Comparison of ENCODE assay signal across 1 cellular context in genomic region chr2:61764035-61764800, GRCh38.
TF ChIP-seq lines count a peak whose summit lies in the region.

No MANE protein-coding gene starts in this region.

TF ChIP-seq in HepG2, 621 proteins besides CTCF, POLR2A, EP300 and RAD21 (continued from another document and continues in another):
- TF ChIP-seq MNT (IDR thresholded peaks at IDR 0.05) (peak; percentile 11; the same call in 1 of the 2 replicates), CCDC6 (CRISPR knock-in tag; IDR thresholded peaks at IDR 0.05) (peak; percentile 83; the same call in 1 of the 2 replicates), ZNF670 (CRISPR knock-in tag; IDR thresholded peaks at IDR 0.05; ENCODE audit: borderline replicate concordance) (0 out of 2 replicates have a peak, but pooled peaks have one; percentile 87), ZNF687 (CRISPR knock-in tag; IDR thresholded peaks at IDR 0.05) (peak; percentile 96), LCORL (IDR thresholded peaks at IDR 0.05) (no peak), LCORL (CRISPR knock-in tag; IDR thresholded peaks at IDR 0.05) (no peak), ZNF333 (CRISPR knock-in tag; IDR thresholded peaks at IDR 0.05; ENCODE audit: borderline replicate concordance) (no peak), ELF3 (CRISPR knock-in tag; IDR thresholded peaks at IDR 0.05) (peak; percentile 7; the same call in 1 of the 2 replicates), NCOA1 (CRISPR knock-in tag; IDR thresholded peaks at IDR 0.05) (0 out of 2 replicates have a peak, but pooled peaks have one; percentile 42), ZNF484 (CRISPR knock-in tag; IDR thresholded peaks at IDR 0.05; ENCODE audit: borderline replicate concordance, low read depth) (no peak), SNAPC2 (CRISPR knock-in tag; IDR thresholded peaks at IDR 0.05) (peak; percentile 80; the same call in 1 of the 2 replicates), RNF2 (conservative IDR thresholded peaks at IDR 0.05; ENCODE audit: low read depth) (peak; percentile 88), UBTF (CRISPR knock-in tag; IDR thresholded peaks at IDR 0.05) (peak; percentile 33; the same call in 1 of the 2 replicates), ZNF468 (CRISPR knock-in tag; IDR thresholded peaks at IDR 0.05) (no peak), ZNF777 (CRISPR knock-in tag; IDR thresholded peaks at IDR 0.05) (0 out of 2 replicates have a peak, but pooled peaks have one; percentile 28), ZNF251 (CRISPR knock-in tag; IDR thresholded peaks at IDR 0.05) (peak; percentile 56; the same call in 1 of the 2 replicates), ZBTB42 (CRISPR knock-in tag; IDR thresholded peaks at IDR 0.05) (no peak), XBP1 (CRISPR knock-in tag; IDR thresholded peaks at IDR 0.05) (no peak), PHF5A (CRISPR knock-in tag; IDR thresholded peaks at IDR 0.05; ENCODE audit: low read depth, unreplicated experiment) (no peak), SP5 (CRISPR knock-in tag; IDR thresholded peaks at IDR 0.05; ENCODE audit: borderline replicate concordance, low read depth) (peak; percentile 61; the same call in 1 of the 2 replicates), NFATC3 (CRISPR knock-in tag; IDR thresholded peaks at IDR 0.05) (no peak), ZC3H4 (CRISPR knock-in tag; IDR thresholded peaks at IDR 0.05; ENCODE audit: borderline replicate concordance) (no peak), ZNF383 (CRISPR knock-in tag; IDR thresholded peaks at IDR 0.05; ENCODE audit: borderline replicate concordance) (no peak), GMEB2 (CRISPR knock-in tag; IDR thresholded peaks at IDR 0.05; ENCODE audit: low read depth) (no peak), TCF7L2 (IDR thresholded peaks at IDR 0.05; ENCODE audit: low read depth, low read length) (no peak), SMAD1 (CRISPR knock-in tag; IDR thresholded peaks at IDR 0.05; ENCODE audit: borderline replicate concordance, low read depth) (0 out of 2 replicates have a peak, but pooled peaks have one; percentile 74), SPEN (CRISPR knock-in tag; IDR thresholded peaks at IDR 0.05; ENCODE audit: low read depth) (no peak), HNRNPUL1 (IDR thresholded peaks at IDR 0.05; ENCODE audit: low read depth, low read length) (no peak), ATF7-NPFF (CRISPR knock-in tag; IDR thresholded peaks at IDR 0.05; ENCODE audit: low read depth) (peak; percentile 93), KLF12 (CRISPR knock-in tag; IDR thresholded peaks at IDR 0.05; ENCODE audit: borderline replicate concordance) (no peak), SAFB2 (CRISPR knock-in tag; IDR thresholded peaks at IDR 0.05; ENCODE audit: borderline replicate concordance, low read depth) (no peak), NONO (IDR thresholded peaks at IDR 0.05) (no peak), NONO (CRISPR knock-in tag; conservative IDR thresholded peaks at IDR 0.05) (no peak), SMARCC2 (IDR thresholded peaks at IDR 0.05) (no peak), NFKB2 (CRISPR knock-in tag; IDR thresholded peaks at IDR 0.05; ENCODE audit: borderline replicate concordance) (peak; percentile 88), RFX1 (IDR thresholded peaks at IDR 0.05) (peak; percentile 58; the same call in 1 of the 2 replicates), ZSCAN29 (CRISPR knock-in tag; conservative IDR thresholded peaks at IDR 0.05) (no peak), NFE2L2 (IDR thresholded peaks at IDR 0.05; ENCODE audit: low read length) (no peak), NRL (CRISPR knock-in tag; IDR thresholded peaks at IDR 0.05; ENCODE audit: borderline replicate concordance) (peak; percentile 70)
- TF ChIP-seq, protein P1, sequence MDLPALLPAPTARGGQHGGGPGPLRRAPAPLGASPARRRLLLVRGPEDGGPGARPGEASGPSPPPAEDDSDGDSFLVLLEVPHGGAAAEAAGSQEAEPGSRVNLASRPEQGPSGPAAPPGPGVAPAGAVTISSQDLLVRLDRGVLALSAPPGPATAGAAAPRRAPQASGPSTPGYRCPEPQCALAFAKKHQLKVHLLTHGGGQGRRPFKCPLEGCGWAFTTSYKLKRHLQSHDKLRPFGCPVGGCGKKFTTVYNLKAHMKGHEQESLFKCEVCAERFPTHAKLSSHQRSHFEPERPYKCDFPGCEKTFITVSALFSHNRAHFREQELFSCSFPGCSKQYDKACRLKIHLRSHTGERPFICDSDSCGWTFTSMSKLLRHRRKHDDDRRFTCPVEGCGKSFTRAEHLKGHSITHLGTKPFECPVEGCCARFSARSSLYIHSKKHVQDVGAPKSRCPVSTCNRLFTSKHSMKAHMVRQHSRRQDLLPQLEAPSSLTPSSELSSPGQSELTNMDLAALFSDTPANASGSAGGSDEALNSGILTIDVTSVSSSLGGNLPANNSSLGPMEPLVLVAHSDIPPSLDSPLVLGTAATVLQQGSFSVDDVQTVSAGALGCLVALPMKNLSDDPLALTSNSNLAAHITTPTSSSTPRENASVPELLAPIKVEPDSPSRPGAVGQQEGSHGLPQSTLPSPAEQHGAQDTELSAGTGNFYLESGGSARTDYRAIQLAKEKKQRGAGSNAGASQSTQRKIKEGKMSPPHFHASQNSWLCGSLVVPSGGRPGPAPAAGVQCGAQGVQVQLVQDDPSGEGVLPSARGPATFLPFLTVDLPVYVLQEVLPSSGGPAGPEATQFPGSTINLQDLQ (CRISPR knock-in tag; IDR thresholded peaks at IDR 0.05), result 0 out of 2 replicates have a peak, but pooled peaks have one; percentile 7
- TF ChIP-seq, protein P2, sequence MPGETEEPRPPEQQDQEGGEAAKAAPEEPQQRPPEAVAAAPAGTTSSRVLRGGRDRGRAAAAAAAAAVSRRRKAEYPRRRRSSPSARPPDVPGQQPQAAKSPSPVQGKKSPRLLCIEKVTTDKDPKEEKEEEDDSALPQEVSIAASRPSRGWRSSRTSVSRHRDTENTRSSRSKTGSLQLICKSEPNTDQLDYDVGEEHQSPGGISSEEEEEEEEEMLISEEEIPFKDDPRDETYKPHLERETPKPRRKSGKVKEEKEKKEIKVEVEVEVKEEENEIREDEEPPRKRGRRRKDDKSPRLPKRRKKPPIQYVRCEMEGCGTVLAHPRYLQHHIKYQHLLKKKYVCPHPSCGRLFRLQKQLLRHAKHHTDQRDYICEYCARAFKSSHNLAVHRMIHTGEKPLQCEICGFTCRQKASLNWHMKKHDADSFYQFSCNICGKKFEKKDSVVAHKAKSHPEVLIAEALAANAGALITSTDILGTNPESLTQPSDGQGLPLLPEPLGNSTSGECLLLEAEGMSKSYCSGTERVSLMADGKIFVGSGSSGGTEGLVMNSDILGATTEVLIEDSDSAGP (CRISPR knock-in tag; IDR thresholded peaks at IDR 0.05; ENCODE audit: borderline replicate concordance), result peak; percentile 92; the same call in 1 of the 2 replicates
- TF ChIP-seq, protein P3, sequence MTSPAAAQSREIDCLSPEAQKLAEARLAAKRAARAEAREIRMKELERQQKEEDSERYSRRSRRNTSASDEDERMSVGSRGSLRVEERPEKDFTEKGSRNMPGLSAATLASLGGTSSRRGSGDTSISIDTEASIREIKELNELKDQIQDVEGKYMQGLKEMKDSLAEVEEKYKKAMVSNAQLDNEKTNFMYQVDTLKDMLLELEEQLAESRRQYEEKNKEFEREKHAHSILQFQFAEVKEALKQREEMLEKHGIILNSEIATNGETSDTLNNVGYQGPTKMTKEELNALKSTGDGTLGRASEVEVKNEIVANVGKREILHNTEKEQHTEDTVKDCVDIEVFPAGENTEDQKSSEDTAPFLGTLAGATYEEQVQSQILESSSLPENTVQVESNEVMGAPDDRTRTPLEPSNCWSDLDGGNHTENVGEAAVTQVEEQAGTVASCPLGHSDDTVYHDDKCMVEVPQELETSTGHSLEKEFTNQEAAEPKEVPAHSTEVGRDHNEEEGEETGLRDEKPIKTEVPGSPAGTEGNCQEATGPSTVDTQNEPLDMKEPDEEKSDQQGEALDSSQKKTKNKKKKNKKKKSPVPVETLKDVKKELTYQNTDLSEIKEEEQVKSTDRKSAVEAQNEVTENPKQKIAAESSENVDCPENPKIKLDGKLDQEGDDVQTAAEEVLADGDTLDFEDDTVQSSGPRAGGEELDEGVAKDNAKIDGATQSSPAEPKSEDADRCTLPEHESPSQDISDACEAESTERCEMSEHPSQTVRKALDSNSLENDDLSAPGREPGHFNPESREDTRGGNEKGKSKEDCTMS (CRISPR knock-in tag; conservative IDR thresholded peaks at IDR 0.05), result no peak
- TF ChIP-seq, protein P4, sequence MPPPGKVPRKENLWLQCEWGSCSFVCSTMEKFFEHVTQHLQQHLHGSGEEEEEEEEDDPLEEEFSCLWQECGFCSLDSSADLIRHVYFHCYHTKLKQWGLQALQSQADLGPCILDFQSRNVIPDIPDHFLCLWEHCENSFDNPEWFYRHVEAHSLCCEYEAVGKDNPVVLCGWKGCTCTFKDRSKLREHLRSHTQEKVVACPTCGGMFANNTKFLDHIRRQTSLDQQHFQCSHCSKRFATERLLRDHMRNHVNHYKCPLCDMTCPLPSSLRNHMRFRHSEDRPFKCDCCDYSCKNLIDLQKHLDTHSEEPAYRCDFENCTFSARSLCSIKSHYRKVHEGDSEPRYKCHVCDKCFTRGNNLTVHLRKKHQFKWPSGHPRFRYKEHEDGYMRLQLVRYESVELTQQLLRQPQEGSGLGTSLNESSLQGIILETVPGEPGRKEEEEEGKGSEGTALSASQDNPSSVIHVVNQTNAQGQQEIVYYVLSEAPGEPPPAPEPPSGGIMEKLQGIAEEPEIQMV (CRISPR knock-in tag; IDR thresholded peaks at IDR 0.05; ENCODE audit: low read depth), result 0 out of 2 replicates have a peak, but pooled peaks have one; percentile 41
- TF ChIP-seq, protein P5, sequence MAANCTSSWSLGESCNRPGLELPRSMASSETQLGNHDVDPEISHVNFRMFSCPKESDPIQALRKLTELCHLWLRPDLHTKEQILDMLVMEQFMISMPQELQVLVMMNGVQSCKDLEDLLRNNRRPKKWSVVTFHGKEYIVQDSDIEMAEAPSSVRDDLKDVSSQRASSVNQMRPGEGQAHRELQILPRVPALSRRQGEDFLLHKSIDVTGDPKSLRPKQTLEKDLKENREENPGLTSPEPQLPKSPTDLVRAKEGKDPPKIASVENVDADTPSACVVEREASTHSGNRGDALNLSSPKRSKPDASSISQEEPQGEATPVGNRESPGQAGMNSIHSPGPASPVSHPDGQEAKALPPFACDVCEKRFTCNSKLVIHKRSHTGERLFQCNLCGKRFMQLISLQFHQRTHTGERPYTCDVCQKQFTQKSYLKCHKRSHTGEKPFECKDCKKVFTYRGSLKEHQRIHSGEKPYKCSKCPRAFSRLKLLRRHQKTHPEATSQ (CRISPR knock-in tag; IDR thresholded peaks at IDR 0.05; ENCODE audit: borderline replicate concordance), result peak; percentile 63; the same call in 1 of the 2 replicates
